ENCODE assay signal across 11 cellular contexts in the genomic region with DNA sequence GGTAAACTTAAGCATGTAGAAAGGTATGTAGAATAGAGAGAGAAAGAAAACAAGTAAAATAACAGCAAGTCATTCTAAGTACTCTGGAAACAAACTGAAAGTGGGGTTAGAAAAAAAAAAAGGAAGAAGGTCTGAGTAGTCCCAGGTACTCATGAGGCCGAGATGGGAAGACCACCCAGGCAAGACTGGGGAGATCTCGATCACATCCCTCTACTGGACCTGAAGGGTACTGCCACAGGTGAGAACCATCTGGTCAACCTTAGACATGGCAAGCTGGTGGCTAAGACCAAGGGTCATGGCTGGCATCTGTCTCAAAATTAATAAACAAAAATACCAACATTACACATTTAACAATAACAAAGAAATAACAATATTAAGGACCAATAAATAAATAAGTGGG. TPM values are rescaled to one million over a fixed set of nuclear protein-coding genes. Genes with fewer than 3 reads are reported as not detected.
DNase-seq lines count a peak whose midpoint lies in the region; ATAC-seq and TF ChIP-seq lines count a peak whose summit lies in the region.
"Had no signal": no experiment of that assay in that cellular context is flagged by ENCODE, and none has a peak within 500 bp of the region (broad histone marks: within the 10 kb centered on the region; RNA-seq: fewer than 3 reads in every experiment).

No MANE protein-coding gene starts in this region.

- H3K79me1 ChIP-seq in H9 (ENCODE audit: insufficient read depth, low read depth, low read length, poor library complexity, severe bottlenecking), result no peaks in the 10 kb centered on the region

- POLR2A ChIA-PET in WTC11 (lab: Charles Lee), result no interaction called here

- WGBS in H9 (ENCODE audit: extremely low coverage, insufficient read length, low lambda C conversion rate), result no CpG with 5 or more reads among the region's 2 CpGs
- WGBS in liver, result 64% methylated on average over 2 of the region's 2 CpGs

- no peak overlapping the region for H4K5ac ChIP-seq in H9 (ENCODE audit: insufficient read length, low read depth, low read length)

- H4K91ac ChIP-seq in H9 (ENCODE audit: insufficient read length, low read depth, low read length), result no peak overlapping the region

- H3K9me3 Mint-ChIP-seq in H9 (peaks cover 56 to 74% of the 10 kb centered on the region in 2 experiments), WTC11 (peaks cover 62% of the 10 kb centered on the region)

- peak; percentile 87 for ATAC-seq in WTC11
- ATAC-seq in HG03520 (IDR thresholded peaks at IDR 0.05; ENCODE audit: unreplicated experiment), result no peak
- ATAC-seq in HG02938 (IDR thresholded peaks at IDR 0.05; ENCODE audit: unreplicated experiment), result no peak

- H3K36me3 Mint-ChIP-seq in H9 (ENCODE audit: insufficient read depth in 1 of 3, low read depth in 3 of 3) (peaks cover 13 to 27% (median 24%) of the 10 kb centered on the region in 3 experiments), WTC11 (peaks cover 43% of the 10 kb centered on the region)

- H3T11ph ChIP-seq in H9 (ENCODE audit: low read length), result no peak overlapping the region

- H3K4ac ChIP-seq in H9 (ENCODE audit: low read depth, low read length), result no peak overlapping the region

- no peak overlapping the region for H3K23ac ChIP-seq in H9 (ENCODE audit: insufficient read length, low read depth, low read length)

- no peak overlapping the region for H2AFZ ChIP-seq in H9 (ENCODE audit: low read length)

- H3K27me3 ChIP-seq in H9 (ENCODE audit: insufficient read depth, low read length) (no peaks in the 10 kb centered on the region), liver (ENCODE audit: control insufficient read depth in 4 of 4, insufficient read depth in 4 of 4, low read length in 3 of 4) (no peaks in the 10 kb centered on the region)

- peak; percentile 57 for TF ChIP-seq CTCF in H9 (conservative IDR thresholded peaks at IDR 0.05)
- no peak; the same call in none of the 2 replicates for TF ChIP-seq CTCF in WTC11 (IDR thresholded peaks at IDR 0.05)
- TF ChIP-seq CTCF in liver (IDR thresholded peaks at IDR 0.05; ENCODE audit: low read depth, low read length, missing input control), result peak; percentile 15
- TF ChIP-seq CTCF in GM20000 (IDR thresholded peaks at IDR 0.05; ENCODE audit: extremely low read depth, missing control alignments), result no peak

- no peak overlapping the region for H3K56ac ChIP-seq in H9 (ENCODE audit: insufficient read length, low read depth, low read length)

- H2BK5ac ChIP-seq in H9 (ENCODE audit: insufficient read length, low read length), result no peak overlapping the region

- DNase-seq in DMS53 (lab: John Stamatoyannopoulos, UW), result peak; percentile 49
- DNase-seq in DMS53 treated with DMSO at 0.1 percent for 48 hours (lab: John Stamatoyannopoulos, UW; ENCODE audit: unreplicated experiment), result no peak
- DNase-seq in H9, result peak; percentile 31
- peak; percentile 50 for DNase-seq in WTC11 (ENCODE audit: low spot score)
- DNase-seq in GM20000 (ENCODE audit: low spot score), result no peak
- DNase-seq: activated naive CD4-positive, alpha-beta T cell treated with anti-CD3 and anti-CD28 coated beads, Interleukin-2, amount 50 U/mL, for 16 hours; NCI-H146 had no signal

- peaks cover 2% of the 10 kb centered on the region; the same call in 1 of the 2 replicates for H3K27me3 Mint-ChIP-seq in H9 (ENCODE audit: low read depth)
- H3K27me3 Mint-ChIP-seq in WTC11 (ENCODE audit: low read depth), result no peaks in the 10 kb centered on the region

- H3K27ac ChIP-seq in H9 (ENCODE audit: insufficient read length, low read depth, low read length) (no peak overlapping the region), liver (ENCODE audit: low read depth in 1 of 2, low read length in 2 of 2) (no peak overlapping the region)
- H3K27ac ChIP-seq: HL-60 had no signal

- H3K9me3 ChIP-seq in H9 (ENCODE audit: control insufficient read depth, low read depth, low read length) (no peaks in the 10 kb centered on the region), liver (ENCODE audit: control insufficient read depth in 4 of 4, low read length in 3 of 4) (peaks cover 0 to 7% (median 1%) of the 10 kb centered on the region in 4 donors)

- H3K4me1 Mint-ChIP-seq in H9, result no peaks in the 10 kb centered on the region
- no peaks in the 10 kb centered on the region for H3K4me1 Mint-ChIP-seq in WTC11

- H3K18ac ChIP-seq in H9 (ENCODE audit: insufficient read length, low read depth, low read length), result no peak overlapping the region

- no peak overlapping the region for H2BK15ac ChIP-seq in H9 (ENCODE audit: low read depth, low read length)

- no peaks in the 10 kb centered on the region for H4K20me1 ChIP-seq in H9 (ENCODE audit: control insufficient read depth, insufficient read depth, insufficient read length)

- no peaks in the 10 kb centered on the region for H3K79me2 ChIP-seq in H9 (ENCODE audit: insufficient read depth, low read length)

- no peak overlapping the region for H3K4me2 ChIP-seq in H9 (ENCODE audit: insufficient read depth, insufficient read length, low read length)

- H3K4me3 ChIP-seq in liver (ENCODE audit: low read depth in 1 of 3, low read length in 3 of 3), result no peak overlapping the region

- no peaks in the 10 kb centered on the region for H3K36me3 ChIP-seq in liver (ENCODE audit: control insufficient read depth in 4 of 4, insufficient read depth in 3 of 4, low read depth in 1 of 4, low read length in 3 of 4)

- H2AK5ac ChIP-seq in H9 (ENCODE audit: insufficient read length, low read length), result no peak overlapping the region

- H3K14ac ChIP-seq in H9 (ENCODE audit: insufficient read depth, low read length), result no peak overlapping the region

- CTCF ChIA-PET in WTC11 (lab: Charles Lee), result interaction anchor here (0.7 to 1.3 kb wide), 2 partner anchors 12 to 861 kb away, joined by 3 to 5 read pairs; no protein-coding TSS in a partner anchor

- no peaks in the 10 kb centered on the region for H3K4me1 ChIP-seq in H9 (ENCODE audit: insufficient read depth, low read length)
- no peaks in the 10 kb centered on the region for H3K4me1 ChIP-seq in liver (ENCODE audit: control insufficient read depth in 4 of 4, insufficient read depth in 4 of 4, low read length in 3 of 4)

- H3K23me2 ChIP-seq in H9 (ENCODE audit: insufficient read length, low read depth, low read length, poor library complexity, severe bottlenecking), result no peaks in the 10 kb centered on the region

- no peak overlapping the region for H3K9ac ChIP-seq in H9 (ENCODE audit: extremely low read depth, insufficient read length, low read length)
- H3K9ac ChIP-seq in liver (ENCODE audit: low read depth in 1 of 2, low read length in 2 of 2), result no peak overlapping the region

- TF ChIP-seq RAD21 in liver (IDR thresholded peaks at IDR 0.05), result no peak

- H3K27ac Mint-ChIP-seq in H9, result no peak overlapping the region
- no peak overlapping the region for H3K27ac Mint-ChIP-seq in WTC11

- no peak overlapping the region for H2BK20ac ChIP-seq in H9 (ENCODE audit: low read depth, low read length, poor library complexity, severe bottlenecking)

- no peak overlapping the region for H2BK120ac ChIP-seq in H9 (ENCODE audit: low read depth, low read length, poor library complexity, severe bottlenecking)

- no peak overlapping the region for H2BK12ac ChIP-seq in H9 (ENCODE audit: insufficient read length, low read depth, low read length)

- no peak overlapping the region for H4K8ac ChIP-seq in H9 (replicated peaks; ENCODE audit: insufficient read length, low read depth, low read length)

- H3K4me3 Mint-ChIP-seq in H9 (no peak overlapping the region), WTC11 (no peak overlapping the region)

TF ChIP-seq in WTC11, 78 proteins besides CTCF, POLR2A, EP300 and RAD21:
- no peak for TF ChIP-seq NR2C2 (CRISPR knock-in tag; IDR thresholded peaks at IDR 0.05)
TF ChIP-seq in WTC11: peak in this region for 0.

TF ChIP-seq in liver, 16 proteins besides CTCF, POLR2A, EP300 and RAD21:
- TF ChIP-seq, protein P1, sequence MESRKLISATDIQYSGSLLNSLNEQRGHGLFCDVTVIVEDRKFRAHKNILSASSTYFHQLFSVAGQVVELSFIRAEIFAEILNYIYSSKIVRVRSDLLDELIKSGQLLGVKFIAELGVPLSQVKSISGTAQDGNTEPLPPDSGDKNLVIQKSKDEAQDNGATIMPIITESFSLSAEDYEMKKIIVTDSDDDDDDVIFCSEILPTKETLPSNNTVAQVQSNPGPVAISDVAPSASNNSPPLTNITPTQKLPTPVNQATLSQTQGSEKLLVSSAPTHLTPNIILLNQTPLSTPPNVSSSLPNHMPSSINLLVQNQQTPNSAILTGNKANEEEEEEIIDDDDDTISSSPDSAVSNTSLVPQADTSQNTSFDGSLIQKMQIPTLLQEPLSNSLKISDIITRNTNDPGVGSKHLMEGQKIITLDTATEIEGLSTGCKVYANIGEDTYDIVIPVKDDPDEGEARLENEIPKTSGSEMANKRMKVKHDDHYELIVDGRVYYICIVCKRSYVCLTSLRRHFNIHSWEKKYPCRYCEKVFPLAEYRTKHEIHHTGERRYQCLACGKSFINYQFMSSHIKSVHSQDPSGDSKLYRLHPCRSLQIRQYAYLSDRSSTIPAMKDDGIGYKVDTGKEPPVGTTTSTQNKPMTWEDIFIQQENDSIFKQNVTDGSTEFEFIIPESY (IDR thresholded peaks at IDR 0.05), result no peak
- TF ChIP-seq NR2F2 (IDR thresholded peaks at IDR 0.05) (no peak), JUND (IDR thresholded peaks at IDR 0.05) (no peak), HNF4G (IDR thresholded peaks at IDR 0.05) (no peak), SP1 (IDR thresholded peaks at IDR 0.05) (no peak), RXRA (IDR thresholded peaks at IDR 0.05) (no peak), HNF4A (conservative IDR thresholded peaks at IDR 0.05) (no peak), GABPA (IDR thresholded peaks at IDR 0.05 in 1 of 2, conservative IDR thresholded peaks at IDR 0.05 in 1 of 2) (no peak), YY1 (IDR thresholded peaks at IDR 0.05) (no peak), FOXA1 (IDR thresholded peaks at IDR 0.05) (no peak)
- TF ChIP-seq, protein P2, sequence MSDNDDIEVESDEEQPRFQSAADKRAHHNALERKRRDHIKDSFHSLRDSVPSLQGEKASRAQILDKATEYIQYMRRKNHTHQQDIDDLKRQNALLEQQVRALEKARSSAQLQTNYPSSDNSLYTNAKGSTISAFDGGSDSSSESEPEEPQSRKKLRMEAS (IDR thresholded peaks at IDR 0.05), result no peak
- TF ChIP-seq, protein P3, sequence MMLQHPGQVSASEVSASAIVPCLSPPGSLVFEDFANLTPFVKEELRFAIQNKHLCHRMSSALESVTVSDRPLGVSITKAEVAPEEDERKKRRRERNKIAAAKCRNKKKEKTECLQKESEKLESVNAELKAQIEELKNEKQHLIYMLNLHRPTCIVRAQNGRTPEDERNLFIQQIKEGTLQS (IDR thresholded peaks at IDR 0.05), result no peak

RNA-seq across cellular contexts. Expression of a gene that starts 36.3 kb away (rescaled TPM):
- total RNA-seq in H9 (2021) (52.1 and 56.7 TPM in 2 replicates), WTC11 (2021) (47.9 to 59.0 TPM (median 48.2 TPM) in 3 replicates), liver (1 to 10 TPM in 1 of 2 donors, under 1 TPM in 1; 0.84 to 8.8 TPM)
- polyA plus RNA-seq in liver, result under 1 TPM in 1 of 2 donors, not detected in 1; 0.13 TPM

Comparison
In these comparisons a context has a peak if more than half of its experiments do, and no peak if none do; other contexts are left out.
1. DNase-seq: peak in DMS53 (single experiment), H9 (single experiment) and WTC11 (single experiment); none in DMS53 treated with DMSO at 0.1 percent for 48 hours (single experiment) and GM20000 (single experiment).
2. CTCF ChIP-seq: peak in H9 (single experiment) and liver (single experiment); none in WTC11 (single experiment) and GM20000 (single experiment).